ENCODE assay signal across 31 cellular contexts in genomic region chr12:52291267-52291935, GRCh38. TPM values are rescaled to one million over a fixed set of nuclear protein-coding genes. Genes with fewer than 3 reads are reported as not detected.
DNase-seq lines count a peak whose midpoint lies in the region; ATAC-seq and TF ChIP-seq lines count a peak whose summit lies in the region.
"Had no signal": no experiment of that assay in that cellular context is flagged by ENCODE, and none has a peak within 500 bp of the region (broad histone marks: within the 10 kb centered on the region; RNA-seq: fewer than 3 reads in every experiment).

Gene KRT81 (minus strand): TSS chr12:52291534. CDS start chr12:52291465, 69 bp downstream.

- no peaks in the 10 kb centered on the region for H3K9me3 ChIP-seq in left lung
- H3K9me3 ChIP-seq: left ventricle myocardium inferior, psoas muscle, tibial nerve had no signal

- H3K27me3 ChIP-seq in BJ (ENCODE audit: control insufficient read depth, insufficient read depth, low read length) (no peaks in the 10 kb centered on the region), left lung (peaks cover 6 to 32% of the 10 kb centered on the region in 2 donors)

- no peak for DNase-seq in BJ (ENCODE audit: low read depth)
- DNase-seq in H4 (ENCODE audit: low spot score) = no peak
- peak; percentile 45 for DNase-seq in ecto neural progenitor cell (ENCODE audit: low spot score)
- peak; percentile 15 for DNase-seq in retina
- DNase-seq in HuH-7.5 (ENCODE audit: low spot score) = no peak
- DNase-seq in left lung = no peak
- no peak for DNase-seq in progenitor cell of endocrine pancreas (ENCODE audit: low spot score, unreplicated experiment)
- DNase-seq: activated CD8-positive, alpha-beta T cell treated with anti-CD3 and anti-CD28 coated beads, Interleukin-2, amount 10 ng/mL, durations not matched to agents 7 days and 5 days; activated effector memory CD4-positive, alpha-beta T cell treated with Interleukin-2 at 50 U/mL for 16 hours; activated naive CD8-positive, alpha-beta T cell treated with anti-CD3 and anti-CD28 coated beads for 36 hours; activated T-cell treated with anti-CD3 and anti-CD28 coated beads, Interleukin-2, amount 50 U/mL, for 1 hour; anterior cingulate cortex; Calu3; CD4-positive, CD25-positive, alpha-beta regulatory T cell; DND-41; effector memory CD4-positive, alpha-beta T cell; erythroblast; GF-D8; HFFc6; immature natural killer cell; left ventricle myocardium inferior; NCI-H1092 treated with DMSO at 0.1 percent for 48 hours; NCI-H187 treated with DMSO at 0.1 percent for 48 hours; NCI-H524 treated with DMSO at 0.1 percent for 48 hours; psoas muscle; SHP77 treated with DMSO at 0.1 percent for 48 hours; stimulated activated CD4-positive, alpha-beta T cell treated with anti-CD3 and anti-CD28 coated beads, Interleukin-4, amount 100 ng/mL, for 24 hours; T-helper 2 cell had no signal

- no peaks in the 10 kb centered on the region for H3K4me1 Mint-ChIP-seq in progenitor cell of endocrine pancreas (ENCODE audit: low read depth)
- H3K4me1 Mint-ChIP-seq: CD4-positive, CD25-positive, alpha-beta regulatory T cell had no signal

- no peak for TF ChIP-seq CTCF in BJ (IDR thresholded peaks at IDR 0.05; ENCODE audit: insufficient read depth, low read depth, low read length)
- no peak for TF ChIP-seq CTCF in left lung (IDR thresholded peaks at IDR 0.05)
- TF ChIP-seq CTCF in progenitor cell of endocrine pancreas (IDR thresholded peaks at IDR 0.05; ENCODE audit: unreplicated experiment) = no peak

- intact Hi-C loops in left lung (cut with DNase I) = no loop called here

- no peaks in the 10 kb centered on the region for H3K36me3 ChIP-seq in BJ (ENCODE audit: control insufficient read depth, insufficient read depth, low read length)
- no peaks in the 10 kb centered on the region for H3K36me3 ChIP-seq in left lung
- H3K36me3 ChIP-seq: left ventricle myocardium inferior, tibial nerve had no signal

- H3K27me3 Mint-ChIP-seq in progenitor cell of endocrine pancreas = peaks cover 53% of the 10 kb centered on the region

- POLR2A ChIA-PET in BJ (lab: Charles Lee) = no interaction called here

- no peak within 1 kb of the TSS for H3K27ac Mint-ChIP-seq in progenitor cell of endocrine pancreas
- H3K27ac Mint-ChIP-seq: activated CD8-positive, alpha-beta T cell treated with anti-CD3 and anti-CD28 coated beads, Interleukin-2, amount 10 ng/mL, durations not matched to agents 7 days and 5 days; activated naive CD8-positive, alpha-beta T cell treated with anti-CD3 and anti-CD28 coated beads for 36 hours; CD4-positive, CD25-positive, alpha-beta regulatory T cell; HFFc6; mesothelial cell of epicardium had no signal

- no peaks in the 10 kb centered on the region for H3K4me1 ChIP-seq in left lung
- H3K4me1 ChIP-seq: left ventricle myocardium inferior, psoas muscle, tibial nerve had no signal

- no peaks in the 10 kb centered on the region for H3K9me3 Mint-ChIP-seq in progenitor cell of endocrine pancreas (ENCODE audit: low read depth)
- H3K9me3 Mint-ChIP-seq: activated naive CD8-positive, alpha-beta T cell treated with anti-CD3 and anti-CD28 coated beads for 36 hours; HFFc6; immature natural killer cell; mesothelial cell of epicardium had no signal

- H3K27ac ChIP-seq in left lung = no peak within 1 kb of the TSS
- H3K27ac ChIP-seq: left ventricle myocardium inferior, psoas muscle, tibial nerve had no signal

- H3K4me3 ChIP-seq in BJ (ENCODE audit: low read depth, low read length) (no peak within 1 kb of the TSS), left lung (no peak within 1 kb of the TSS)
- H3K4me3 ChIP-seq: left ventricle myocardium inferior, psoas muscle, tibial nerve had no signal

- CTCF ChIA-PET in BJ (lab: Yijun Ruan, JAX) = interaction anchor here (1.0 to 1.8 kb wide), 2 partner anchors 12 to 35 kb away, joined by 3 to 6 read pairs; no protein-coding TSS in a partner anchor

- H3K4me3 Mint-ChIP-seq in progenitor cell of endocrine pancreas (ENCODE audit: low read depth) = no peak within 1 kb of the TSS
- H3K4me3 Mint-ChIP-seq: activated CD8-positive, alpha-beta T cell treated with anti-CD3 and anti-CD28 coated beads, Interleukin-2, amount 10 ng/mL, durations not matched to agents 7 days and 5 days; activated naive CD8-positive, alpha-beta T cell treated with anti-CD3 and anti-CD28 coated beads for 36 hours; CD4-positive, CD25-positive, alpha-beta regulatory T cell; HFFc6; immature natural killer cell; mesothelial cell of epicardium had no signal

- ATAC-seq in left lung = no peak
- ATAC-seq: activated CD4-positive, CD25-positive, alpha-beta regulatory T cell treated with anti-CD3 and anti-CD28 coated beads, Interleukin-2, amount 50 U/mL, for 24 hours; activated CD8-positive, alpha-beta T cell treated with anti-CD3 and anti-CD28 coated beads, Interleukin-2, amount 10 ng/mL, durations not matched to agents 7 days and 5 days had no signal

- H3K36me3 Mint-ChIP-seq in progenitor cell of endocrine pancreas (ENCODE audit: insufficient read depth) = no peaks in the 10 kb centered on the region
- H3K36me3 Mint-ChIP-seq: activated naive CD8-positive, alpha-beta T cell treated with anti-CD3 and anti-CD28 coated beads for 36 hours; CD4-positive, CD25-positive, alpha-beta regulatory T cell; mesothelial cell of epicardium had no signal

RNA-seq across cellular contexts. Expression of gene KRT81, which starts in this region (rescaled TPM):
- 15.7 and 24.7 TPM in 2 replicates for polyA plus RNA-seq in BJ (2011; rRNA removed)
- polyA minus RNA-seq in BJ (2011; rRNA and poly(A)+ RNA removed) = 6.8 TPM in 2 replicates
- 5.7 and 10.8 TPM in 2 replicates for total RNA-seq in H4 (2014; rRNA removed; shearing (Covaris generic))
- total RNA-seq in left lung = not detected
- not detected in 2 replicates for total RNA-seq in progenitor cell of endocrine pancreas
- total RNA-seq: activated naive CD8-positive, alpha-beta T cell treated with anti-CD3 and anti-CD28 coated beads for 36 hours; CD4-positive, CD25-positive, alpha-beta regulatory T cell; left ventricle myocardium inferior; psoas muscle; tibial nerve had no signal
- polyA plus RNA-seq: CD4-positive, CD25-positive, alpha-beta regulatory T cell had no signal

Comparison
In these comparisons a context has a peak if more than half of its experiments do, and no peak if none do; other contexts are left out.
1. DNase-seq: peak in ecto neural progenitor cell (single experiment) and retina (single experiment); none in BJ (single experiment), H4 (single experiment), HuH-7.5 (single experiment), left lung (0 of 2) and progenitor cell of endocrine pancreas (single experiment).